24 cellular contexts compared by ENCODE assay signal in genomic region chr3:180414157-180414556, GRCh38.
"Had no signal": no experiment of that assay in that cellular context is flagged by ENCODE, and none has a peak within 500 bp of the region (broad histone marks: within the 10 kb centered on the region; RNA-seq: fewer than 3 reads in every experiment).

No MANE protein-coding gene starts in this region.

- H3K27ac Mint-ChIP-seq: IgD-negative memory B cell, T-cell had no signal

- ATAC-seq: K562, Panc1, T-cell had no signal

- H3K36me3 Mint-ChIP-seq: IgD-negative memory B cell, T-cell had no signal

- H3K27ac ChIP-seq: HL-60, KMS-11, RWPE1 had no signal

- H3K9me3 Mint-ChIP-seq: IgD-negative memory B cell had no signal

- H3K4me1 Mint-ChIP-seq: IgD-negative memory B cell, T-cell had no signal

- H3K9me2 ChIP-seq: SK-N-SH had no signal

- H3K4me3 Mint-ChIP-seq: IgD-negative memory B cell, T-cell had no signal

- DNase-seq: Kasumi-1, MV-4-11, NCI-H1048, NCI-H1105, NCI-H1417, NCI-H1436 treated with DMSO at 0.1 percent for 48 hours, NCI-H1694, NCI-H187 treated with DMSO at 0.1 percent for 48 hours, NCI-H2029 treated with DMSO at 0.1 percent for 48 hours, NCI-H2107, NCI-H2227 treated with DMSO at 0.1 percent for 48 hours, NCI-H524, NCI-H69, NCI-H774, SHP77, SK-N-SH, SW 1271, T-cell had no signal

- H3K4me2 ChIP-seq: KMS-11, SK-N-SH had no signal

- H3K27me3 Mint-ChIP-seq: IgD-negative memory B cell, T-cell had no signal

- H3K4me3 ChIP-seq: K562 had no signal
